In genomic region chr1:115727706-115728249, GRCh38 we compare ENCODE assay signal across 8 cellular contexts. TPM values are rescaled to one million over a fixed set of nuclear protein-coding genes. Genes with fewer than 3 reads are reported as not detected.
DNase-seq lines count a peak whose midpoint lies in the region; TF ChIP-seq lines count a peak whose summit lies in the region.

No MANE protein-coding gene starts in this region.

- TF ChIP-seq POLR2A in testis (IDR thresholded peaks at IDR 0.05), result no peak

- H3K27me3 ChIP-seq in brain microvascular endothelial cell (replicated peaks), result no peaks in the 10 kb centered on the region
- no peaks in the 10 kb centered on the region for H3K27me3 ChIP-seq in testis

- H3K27ac ChIP-seq in brain microvascular endothelial cell, result peak overlapping the region; percentile 76
- peak overlapping the region; percentile 39 to 47 for H3K27ac ChIP-seq in testis

- H3K36me3 ChIP-seq in brain microvascular endothelial cell (replicated peaks) (no peaks in the 10 kb centered on the region), testis (ENCODE audit: low read depth, missing control alignments) (no peaks in the 10 kb centered on the region)

- 41 to 44% methylated on average over 7 of the region's 7 CpGs for WGBS in testis, 2 donors

- H3K4me1 ChIP-seq in testis, result peaks cover 7% of the 10 kb centered on the region

- in situ Hi-C loops in brain microvascular endothelial cell (cut with HindIII; ENCODE audit: low pct_ligation_motif_present, low sequenced_read_pairs), result no loop called here

- H3K9me3 ChIP-seq in testis, result no peaks in the 10 kb centered on the region

- peak; percentile 44 for DNase-seq in HuH-7 (ENCODE audit: low spot score)
- peak; percentile 95 for DNase-seq in brain microvascular endothelial cell
- peak; percentile 66 for DNase-seq in left kidney (ENCODE audit: low read depth, low spot score)
- DNase-seq in testis, result peak; percentile 42
- no peak for DNase-seq in NCI-H82 treated with DMSO at 0.1 percent for 48 hours (lab: John Stamatoyannopoulos, UW; ENCODE audit: unreplicated experiment)
- no peak for DNase-seq in NCI-H1092 treated with DMSO at 0.1 percent for 48 hours (lab: John Stamatoyannopoulos, UW)
- no peak for DNase-seq in NCI-H526 treated with DMSO at 0.1 percent for 48 hours (lab: John Stamatoyannopoulos, UW)
- DNase-seq in central memory CD4-positive, alpha-beta T cell, result no peak

- H3K4me3 ChIP-seq in brain microvascular endothelial cell (ENCODE audit: low read depth, low read length) (no peak overlapping the region), testis (no peak overlapping the region)

- TF ChIP-seq CTCF in brain microvascular endothelial cell (IDR thresholded peaks at IDR 0.05; ENCODE audit: low read depth, low read length, missing control alignments), result no peak
- TF ChIP-seq CTCF in testis (IDR thresholded peaks at IDR 0.05), result no peak

- intact Hi-C loops in testis (cut with DNase I; ENCODE audit: low total_unique reads), result no loop called here

RNA-seq across cellular contexts. Expression of gene CASQ2, which starts 40.7 kb away (rescaled TPM):
- 1 to 10 TPM in 1 of 2 donors, under 1 TPM in 1; 0.74 to 1.9 TPM for total RNA-seq in testis
- 8.6 TPM for polyA plus RNA-seq in testis (ENCODE audit: insufficient read depth, low read depth, low replicate concordance)

Comparison
In these comparisons a context has a peak if more than half of its experiments do, and no peak if none do; other contexts are left out.
1. DNase-seq: peak in HuH-7 (single experiment), brain microvascular endothelial cell (single experiment), left kidney (single experiment) and testis (single experiment); none in NCI-H82 treated with DMSO at 0.1 percent for 48 hours (single experiment), NCI-H1092 treated with DMSO at 0.1 percent for 48 hours (single experiment), NCI-H526 treated with DMSO at 0.1 percent for 48 hours (single experiment) and central memory CD4-positive, alpha-beta T cell (single experiment).